ENCODE assay signal across 1 cellular context in the genomic region with DNA sequence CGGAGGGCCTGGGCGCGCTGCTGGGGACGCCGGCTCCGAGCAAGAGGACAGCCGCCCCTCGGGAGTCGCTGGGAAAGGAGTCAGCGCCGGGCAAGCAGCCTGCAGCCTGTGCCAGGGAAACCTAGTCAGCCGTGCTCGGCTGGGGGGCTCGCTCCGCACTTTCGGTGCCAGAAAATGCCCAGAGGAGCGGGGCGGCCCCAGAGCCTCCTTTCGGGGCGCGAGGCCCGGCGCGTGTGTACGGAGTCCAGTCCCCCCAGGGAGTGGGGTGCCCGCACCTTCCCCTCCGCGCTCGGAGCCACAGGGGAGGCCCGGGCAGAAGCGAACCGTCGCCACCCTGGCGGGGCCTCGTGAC.
TF ChIP-seq lines count a peak whose summit lies in the region.

No MANE protein-coding gene starts in this region.

TF ChIP-seq in HepG2, 621 proteins besides CTCF, POLR2A, EP300 and RAD21 (continued from another document and continues in another):
- TF ChIP-seq, protein P1, sequence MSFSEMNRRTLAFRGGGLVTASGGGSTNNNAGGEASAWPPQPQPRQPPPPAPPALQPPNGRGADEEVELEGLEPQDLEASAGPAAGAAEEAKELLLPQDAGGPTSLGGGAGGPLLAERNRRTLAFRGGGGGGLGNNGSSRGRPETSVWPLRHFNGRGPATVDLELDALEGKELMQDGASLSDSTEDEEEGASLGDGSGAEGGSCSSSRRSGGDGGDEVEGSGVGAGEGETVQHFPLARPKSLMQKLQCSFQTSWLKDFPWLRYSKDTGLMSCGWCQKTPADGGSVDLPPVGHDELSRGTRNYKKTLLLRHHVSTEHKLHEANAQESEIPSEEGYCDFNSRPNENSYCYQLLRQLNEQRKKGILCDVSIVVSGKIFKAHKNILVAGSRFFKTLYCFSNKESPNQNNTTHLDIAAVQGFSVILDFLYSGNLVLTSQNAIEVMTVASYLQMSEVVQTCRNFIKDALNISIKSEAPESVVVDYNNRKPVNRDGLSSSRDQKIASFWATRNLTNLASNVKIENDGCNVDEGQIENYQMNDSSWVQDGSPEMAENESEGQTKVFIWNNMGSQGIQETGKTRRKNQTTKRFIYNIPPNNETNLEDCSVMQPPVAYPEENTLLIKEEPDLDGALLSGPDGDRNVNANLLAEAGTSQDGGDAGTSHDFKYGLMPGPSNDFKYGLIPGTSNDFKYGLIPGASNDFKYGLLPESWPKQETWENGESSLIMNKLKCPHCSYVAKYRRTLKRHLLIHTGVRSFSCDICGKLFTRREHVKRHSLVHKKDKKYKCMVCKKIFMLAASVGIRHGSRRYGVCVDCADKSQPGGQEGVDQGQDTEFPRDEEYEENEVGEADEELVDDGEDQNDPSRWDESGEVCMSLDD (CRISPR knock-in tag; IDR thresholded peaks at IDR 0.05; ENCODE audit: borderline replicate concordance) = peak; percentile 40
- no peak for TF ChIP-seq NBN (conservative IDR thresholded peaks at IDR 0.05)
- no peak for TF ChIP-seq ELF4 (CRISPR knock-in tag; IDR thresholded peaks at IDR 0.05; ENCODE audit: borderline replicate concordance)
- no peak for TF ChIP-seq FOXK1 (CRISPR knock-in tag; IDR thresholded peaks at IDR 0.05; ENCODE audit: borderline replicate concordance, low read depth)
- no peak for TF ChIP-seq THYN1 (CRISPR knock-in tag; IDR thresholded peaks at IDR 0.05; ENCODE audit: borderline replicate concordance, low read depth)
- TF ChIP-seq ZNF761 (CRISPR knock-in tag; conservative IDR thresholded peaks at IDR 0.05) = 0 out of 2 replicates have a peak, but pooled peaks have one; percentile 38
- TF ChIP-seq, protein P2, sequence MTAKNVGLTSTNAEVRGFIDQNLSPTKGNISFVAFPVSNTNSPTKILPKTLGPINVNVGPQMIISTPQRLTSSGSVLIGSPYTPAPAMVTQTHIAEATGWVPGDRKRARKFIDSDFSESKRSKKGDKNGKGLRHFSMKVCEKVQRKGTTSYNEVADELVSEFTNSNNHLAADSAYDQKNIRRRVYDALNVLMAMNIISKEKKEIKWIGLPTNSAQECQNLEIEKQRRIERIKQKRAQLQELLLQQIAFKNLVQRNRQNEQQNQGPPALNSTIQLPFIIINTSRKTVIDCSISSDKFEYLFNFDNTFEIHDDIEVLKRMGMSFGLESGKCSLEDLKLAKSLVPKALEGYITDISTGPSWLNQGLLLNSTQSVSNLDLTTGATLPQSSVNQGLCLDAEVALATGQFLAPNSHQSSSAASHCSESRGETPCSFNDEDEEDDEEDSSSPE (CRISPR knock-in tag; IDR thresholded peaks at IDR 0.05) = no peak
- TF ChIP-seq, protein P3, sequence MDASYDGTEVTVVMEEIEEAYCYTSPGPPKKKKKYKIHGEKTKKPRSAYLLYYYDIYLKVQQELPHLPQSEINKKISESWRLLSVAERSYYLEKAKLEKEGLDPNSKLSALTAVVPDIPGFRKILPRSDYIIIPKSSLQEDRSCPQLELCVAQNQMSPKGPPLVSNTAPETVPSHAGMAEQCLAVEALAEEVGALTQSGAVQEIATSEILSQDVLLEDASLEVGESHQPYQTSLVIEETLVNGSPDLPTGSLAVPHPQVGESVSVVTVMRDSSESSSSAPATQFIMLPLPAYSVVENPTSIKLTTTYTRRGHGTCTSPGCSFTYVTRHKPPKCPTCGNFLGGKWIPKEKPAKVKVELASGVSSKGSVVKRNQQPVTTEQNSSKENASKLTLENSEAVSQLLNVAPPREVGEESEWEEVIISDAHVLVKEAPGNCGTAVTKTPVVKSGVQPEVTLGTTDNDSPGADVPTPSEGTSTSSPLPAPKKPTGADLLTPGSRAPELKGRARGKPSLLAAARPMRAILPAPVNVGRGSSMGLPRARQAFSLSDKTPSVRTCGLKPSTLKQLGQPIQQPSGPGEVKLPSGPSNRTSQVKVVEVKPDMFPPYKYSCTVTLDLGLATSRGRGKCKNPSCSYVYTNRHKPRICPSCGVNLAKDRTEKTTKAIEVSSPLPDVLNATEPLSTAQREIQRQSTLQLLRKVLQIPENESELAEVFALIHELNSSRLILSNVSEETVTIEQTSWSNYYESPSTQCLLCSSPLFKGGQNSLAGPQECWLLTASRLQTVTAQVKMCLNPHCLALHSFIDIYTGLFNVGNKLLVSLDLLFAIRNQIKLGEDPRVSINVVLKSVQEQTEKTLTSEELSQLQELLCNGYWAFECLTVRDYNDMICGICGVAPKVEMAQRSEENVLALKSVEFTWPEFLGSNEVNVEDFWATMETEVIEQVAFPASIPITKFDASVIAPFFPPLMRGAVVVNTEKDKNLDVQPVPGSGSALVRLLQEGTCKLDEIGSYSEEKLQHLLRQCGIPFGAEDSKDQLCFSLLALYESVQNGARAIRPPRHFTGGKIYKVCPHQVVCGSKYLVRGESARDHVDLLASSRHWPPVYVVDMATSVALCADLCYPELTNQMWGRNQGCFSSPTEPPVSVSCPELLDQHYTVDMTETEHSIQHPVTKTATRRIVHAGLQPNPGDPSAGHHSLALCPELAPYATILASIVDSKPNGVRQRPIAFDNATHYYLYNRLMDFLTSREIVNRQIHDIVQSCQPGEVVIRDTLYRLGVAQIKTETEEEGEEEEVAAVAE (CRISPR knock-in tag; IDR thresholded peaks at IDR 0.05; ENCODE audit: borderline replicate concordance) = no peak
- no peak for TF ChIP-seq ADNP (CRISPR knock-in tag; IDR thresholded peaks at IDR 0.05)
- peak; percentile 75; the same call in 1 of the 2 replicates for TF ChIP-seq HOXA7 (CRISPR knock-in tag; IDR thresholded peaks at IDR 0.05)
- TF ChIP-seq KDM3A (CRISPR knock-in tag; IDR thresholded peaks at IDR 0.05; ENCODE audit: low read depth) = 0 out of 2 replicates have a peak, but pooled peaks have one; percentile 19
- no peak for TF ChIP-seq NCOA1 (CRISPR knock-in tag; IDR thresholded peaks at IDR 0.05)
- TF ChIP-seq, protein P4, sequence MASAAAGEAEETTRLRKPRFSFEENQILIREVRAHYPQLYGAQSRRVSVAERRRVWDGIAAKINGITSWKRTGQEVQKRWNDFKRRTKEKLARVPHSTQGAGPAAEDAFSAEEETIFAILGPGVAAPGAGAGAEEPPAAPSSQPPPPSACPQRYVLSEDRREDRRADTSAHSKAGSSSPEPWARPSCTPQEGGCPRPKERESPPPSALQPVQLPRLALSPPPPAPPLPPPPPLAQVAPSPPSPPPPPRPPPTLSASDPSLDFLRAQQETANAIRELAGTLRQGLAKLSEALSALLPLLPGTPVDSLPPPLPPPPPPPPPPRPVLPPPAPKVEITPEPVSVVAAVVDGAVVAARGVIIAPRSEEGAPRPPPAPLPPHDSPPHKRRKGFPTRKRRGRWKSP (CRISPR knock-in tag; IDR thresholded peaks at IDR 0.05) = no peak
- TF ChIP-seq, protein P5, sequence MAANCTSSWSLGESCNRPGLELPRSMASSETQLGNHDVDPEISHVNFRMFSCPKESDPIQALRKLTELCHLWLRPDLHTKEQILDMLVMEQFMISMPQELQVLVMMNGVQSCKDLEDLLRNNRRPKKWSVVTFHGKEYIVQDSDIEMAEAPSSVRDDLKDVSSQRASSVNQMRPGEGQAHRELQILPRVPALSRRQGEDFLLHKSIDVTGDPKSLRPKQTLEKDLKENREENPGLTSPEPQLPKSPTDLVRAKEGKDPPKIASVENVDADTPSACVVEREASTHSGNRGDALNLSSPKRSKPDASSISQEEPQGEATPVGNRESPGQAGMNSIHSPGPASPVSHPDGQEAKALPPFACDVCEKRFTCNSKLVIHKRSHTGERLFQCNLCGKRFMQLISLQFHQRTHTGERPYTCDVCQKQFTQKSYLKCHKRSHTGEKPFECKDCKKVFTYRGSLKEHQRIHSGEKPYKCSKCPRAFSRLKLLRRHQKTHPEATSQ (CRISPR knock-in tag; IDR thresholded peaks at IDR 0.05; ENCODE audit: borderline replicate concordance) = peak; percentile 61; the same call in 1 of the 2 replicates
- no peak for TF ChIP-seq SATB2 (CRISPR knock-in tag; IDR thresholded peaks at IDR 0.05)
- TF ChIP-seq NR2F6 (IDR thresholded peaks at IDR 0.05) = no peak
- TF ChIP-seq NR2F6 (CRISPR knock-in tag; IDR thresholded peaks at IDR 0.05) = no peak
- no peak for TF ChIP-seq ZNF703 (CRISPR knock-in tag; IDR thresholded peaks at IDR 0.05; ENCODE audit: borderline replicate concordance)
- peak; percentile 13 for TF ChIP-seq YEATS4 (CRISPR knock-in tag; IDR thresholded peaks at IDR 0.05; ENCODE audit: borderline replicate concordance)
- peak; percentile 26; the same call in 1 of the 2 replicates for TF ChIP-seq ZNF709 (CRISPR knock-in tag; IDR thresholded peaks at IDR 0.05)
- no peak for TF ChIP-seq MYC (CRISPR knock-in tag; IDR thresholded peaks at IDR 0.05; ENCODE audit: borderline replicate concordance)
- TF ChIP-seq, protein P6, sequence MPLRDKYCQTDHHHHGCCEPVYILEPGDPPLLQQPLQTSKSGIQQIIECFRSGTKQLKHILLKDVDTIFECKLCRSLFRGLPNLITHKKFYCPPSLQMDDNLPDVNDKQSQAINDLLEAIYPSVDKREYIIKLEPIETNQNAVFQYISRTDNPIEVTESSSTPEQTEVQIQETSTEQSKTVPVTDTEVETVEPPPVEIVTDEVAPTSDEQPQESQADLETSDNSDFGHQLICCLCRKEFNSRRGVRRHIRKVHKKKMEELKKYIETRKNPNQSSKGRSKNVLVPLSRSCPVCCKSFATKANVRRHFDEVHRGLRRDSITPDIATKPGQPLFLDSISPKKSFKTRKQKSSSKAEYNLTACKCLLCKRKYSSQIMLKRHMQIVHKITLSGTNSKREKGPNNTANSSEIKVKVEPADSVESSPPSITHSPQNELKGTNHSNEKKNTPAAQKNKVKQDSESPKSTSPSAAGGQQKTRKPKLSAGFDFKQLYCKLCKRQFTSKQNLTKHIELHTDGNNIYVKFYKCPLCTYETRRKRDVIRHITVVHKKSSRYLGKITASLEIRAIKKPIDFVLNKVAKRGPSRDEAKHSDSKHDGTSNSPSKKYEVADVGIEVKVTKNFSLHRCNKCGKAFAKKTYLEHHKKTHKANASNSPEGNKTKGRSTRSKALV (CRISPR knock-in tag; IDR thresholded peaks at IDR 0.05) = peak; percentile 71
- 0 out of 2 replicates have a peak, but pooled peaks have one; percentile 24 for TF ChIP-seq ZNF501 (CRISPR knock-in tag; IDR thresholded peaks at IDR 0.05)
- TF ChIP-seq, protein P7, sequence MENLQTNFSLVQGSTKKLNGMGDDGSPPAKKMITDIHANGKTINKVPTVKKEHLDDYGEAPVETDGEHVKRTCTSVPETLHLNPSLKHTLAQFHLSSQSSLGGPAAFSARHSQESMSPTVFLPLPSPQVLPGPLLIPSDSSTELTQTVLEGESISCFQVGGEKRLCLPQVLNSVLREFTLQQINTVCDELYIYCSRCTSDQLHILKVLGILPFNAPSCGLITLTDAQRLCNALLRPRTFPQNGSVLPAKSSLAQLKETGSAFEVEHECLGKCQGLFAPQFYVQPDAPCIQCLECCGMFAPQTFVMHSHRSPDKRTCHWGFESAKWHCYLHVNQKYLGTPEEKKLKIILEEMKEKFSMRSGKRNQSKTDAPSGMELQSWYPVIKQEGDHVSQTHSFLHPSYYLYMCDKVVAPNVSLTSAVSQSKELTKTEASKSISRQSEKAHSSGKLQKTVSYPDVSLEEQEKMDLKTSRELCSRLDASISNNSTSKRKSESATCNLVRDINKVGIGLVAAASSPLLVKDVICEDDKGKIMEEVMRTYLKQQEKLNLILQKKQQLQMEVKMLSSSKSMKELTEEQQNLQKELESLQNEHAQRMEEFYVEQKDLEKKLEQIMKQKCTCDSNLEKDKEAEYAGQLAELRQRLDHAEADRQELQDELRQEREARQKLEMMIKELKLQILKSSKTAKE (CRISPR knock-in tag; IDR thresholded peaks at IDR 0.05; ENCODE audit: borderline replicate concordance) = no peak; the same call in 1 of the 2 replicates
- 0 out of 2 replicates have a peak, but pooled peaks have one; percentile 19 for TF ChIP-seq ZNF629 (CRISPR knock-in tag; conservative IDR thresholded peaks at IDR 0.05)
- TF ChIP-seq FIP1L1 (IDR thresholded peaks at IDR 0.05; ENCODE audit: borderline replicate concordance, insufficient read depth, low read depth, low read length) = no peak
- no peak for TF ChIP-seq ZNF569 (CRISPR knock-in tag; IDR thresholded peaks at IDR 0.05; ENCODE audit: borderline replicate concordance)
- no peak for TF ChIP-seq ZNF564 (CRISPR knock-in tag; IDR thresholded peaks at IDR 0.05)
- TF ChIP-seq SNAPC2 (CRISPR knock-in tag; IDR thresholded peaks at IDR 0.05) = no peak
- TF ChIP-seq TRIM24 (CRISPR knock-in tag; IDR thresholded peaks at IDR 0.05) = no peak
- TF ChIP-seq ZNF350 (CRISPR knock-in tag; IDR thresholded peaks at IDR 0.05; ENCODE audit: borderline replicate concordance, low read depth) = no peak
- TF ChIP-seq, protein P8, sequence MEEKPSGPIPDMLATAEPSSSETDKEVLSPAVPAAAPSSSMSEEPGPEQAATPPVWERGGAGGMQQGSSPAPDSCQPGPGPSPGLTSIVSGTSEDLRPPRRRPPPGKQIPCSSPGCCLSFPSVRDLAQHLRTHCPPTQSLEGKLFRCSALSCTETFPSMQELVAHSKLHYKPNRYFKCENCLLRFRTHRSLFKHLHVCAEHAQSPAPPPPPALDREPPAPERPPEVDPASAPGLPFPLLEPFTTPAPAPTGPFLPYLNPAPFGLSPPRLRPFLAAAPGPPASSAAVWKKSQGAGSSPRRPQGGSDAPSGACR (CRISPR knock-in tag; IDR thresholded peaks at IDR 0.05) = no peak
- TF ChIP-seq SP2 (CRISPR knock-in tag; IDR thresholded peaks at IDR 0.05) = no peak
- no peak for TF ChIP-seq ZNF326 (CRISPR knock-in tag; IDR thresholded peaks at IDR 0.05; ENCODE audit: borderline replicate concordance)
- peak in 1 of 2 experiments; percentile 59; a peak in 2 of 4 replicates for TF ChIP-seq KLF16 (CRISPR knock-in tag; IDR thresholded peaks at IDR 0.05)
- no peak for TF ChIP-seq NFKB2 (CRISPR knock-in tag; IDR thresholded peaks at IDR 0.05; ENCODE audit: borderline replicate concordance)
- no peak for TF ChIP-seq MAFF (IDR thresholded peaks at IDR 0.05; ENCODE audit: low read depth, low read length)
- 0 out of 2 replicates have a peak, but pooled peaks have one; percentile 36 for TF ChIP-seq ZNF225 (CRISPR knock-in tag; IDR thresholded peaks at IDR 0.05)
- no peak for TF ChIP-seq ZNF264 (CRISPR knock-in tag; IDR thresholded peaks at IDR 0.05)
- TF ChIP-seq CEBPB (IDR thresholded peaks at IDR 0.05; ENCODE audit: borderline replicate concordance, low read depth, low read length) = no peak
- TF ChIP-seq, protein P9, sequence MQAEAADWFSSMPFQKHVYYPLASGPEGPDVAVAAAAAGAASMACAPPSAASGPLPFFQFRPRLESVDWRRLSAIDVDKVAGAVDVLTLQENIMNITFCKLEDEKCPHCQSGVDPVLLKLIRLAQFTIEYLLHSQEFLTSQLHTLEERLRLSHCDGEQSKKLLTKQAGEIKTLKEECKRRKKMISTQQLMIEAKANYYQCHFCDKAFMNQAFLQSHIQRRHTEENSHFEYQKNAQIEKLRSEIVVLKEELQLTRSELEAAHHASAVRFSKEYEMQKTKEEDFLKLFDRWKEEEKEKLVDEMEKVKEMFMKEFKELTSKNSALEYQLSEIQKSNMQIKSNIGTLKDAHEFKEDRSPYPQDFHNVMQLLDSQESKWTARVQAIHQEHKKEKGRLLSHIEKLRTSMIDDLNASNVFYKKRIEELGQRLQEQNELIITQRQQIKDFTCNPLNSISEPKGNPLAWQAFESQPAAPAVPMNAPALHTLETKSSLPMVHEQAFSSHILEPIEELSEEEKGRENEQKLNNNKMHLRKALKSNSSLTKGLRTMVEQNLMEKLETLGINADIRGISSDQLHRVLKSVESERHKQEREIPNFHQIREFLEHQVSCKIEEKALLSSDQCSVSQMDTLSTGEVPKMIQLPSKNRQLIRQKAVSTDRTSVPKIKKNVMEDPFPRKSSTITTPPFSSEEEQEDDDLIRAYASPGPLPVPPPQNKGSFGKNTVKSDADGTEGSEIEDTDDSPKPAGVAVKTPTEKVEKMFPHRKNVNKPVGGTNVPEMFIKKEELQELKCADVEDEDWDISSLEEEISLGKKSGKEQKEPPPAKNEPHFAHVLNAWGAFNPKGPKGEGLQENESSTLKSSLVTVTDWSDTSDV (CRISPR knock-in tag; IDR thresholded peaks at IDR 0.05) = no peak
- TF ChIP-seq ZNF232 (CRISPR knock-in tag; IDR thresholded peaks at IDR 0.05; ENCODE audit: borderline replicate concordance) = no peak; the same call in 1 of the 2 replicates
- TF ChIP-seq NFIB (CRISPR knock-in tag; IDR thresholded peaks at IDR 0.05; ENCODE audit: borderline replicate concordance) = no peak
- TF ChIP-seq PAWR (CRISPR knock-in tag; IDR thresholded peaks at IDR 0.05; ENCODE audit: borderline replicate concordance) = no peak
- TF ChIP-seq REL (CRISPR knock-in tag; conservative IDR thresholded peaks at IDR 0.05) = peak; percentile 92
